Comparison of ENCODE assay signal across 8 cellular contexts in genomic region chr9:91162784-91163440, GRCh38.
DNase-seq lines count a peak whose midpoint lies in the region; ATAC-seq, FAIRE-seq and TF ChIP-seq lines count a peak whose summit lies in the region.

No MANE protein-coding gene starts in this region.

- H3K4me2 ChIP-seq in K562 (ENCODE audit: insufficient read depth, low read length), result peak overlapping the region; percentile 34

- H3K27me3 ChIP-seq in K562 (ENCODE audit: control insufficient read depth in 2 of 2, insufficient read depth in 2 of 2, low read length in 2 of 2), result no peaks in the 10 kb centered on the region

- no peaks in the 10 kb centered on the region for H3K79me2 ChIP-seq in K562 (ENCODE audit: control insufficient read depth, insufficient read depth, low read length)

- TF ChIP-seq CTCF in K562 (IDR thresholded peaks at IDR 0.05 in 2 of 3, conservative IDR thresholded peaks at IDR 0.05 in 1 of 3; ENCODE audit: insufficient read depth in 2 of 3, low read depth in 1 of 3, low read length in 3 of 3), result no peak

- H3K36me3 ChIP-seq in K562 (ENCODE audit: control insufficient read depth, insufficient read depth, low read length), result no peaks in the 10 kb centered on the region

- no peaks in the 10 kb centered on the region for H3K9me3 ChIP-seq in K562 (replicated peaks; ENCODE audit: control insufficient read depth, insufficient read depth, low read depth, low read length)

- peaks cover 33 to 38% of the 10 kb centered on the region in 2 experiments for H3K4me1 ChIP-seq in K562 (replicated peaks in 1 of 2; ENCODE audit: control insufficient read depth in 2 of 2, insufficient read depth in 2 of 2, low read length in 2 of 2)

- no peak for TF ChIP-seq EP300 in K562 (IDR thresholded peaks at IDR 0.05; ENCODE audit: low read length)

- H4K20me1 ChIP-seq in K562 (replicated peaks; ENCODE audit: control insufficient read depth, insufficient read depth, low read length), result no peaks in the 10 kb centered on the region

- 39% methylated on average over 14 of the region's 16 CpGs for WGBS in K562 (ENCODE audit: insufficient coverage, low coverage, missing lambda C conversion rate)

- DNase-seq in NK-92 treated with Interleukin-12 subunit alpha and Interleukin-12 subunit beta, amount 100 ng/mL, for 24 hours (lab: John Stamatoyannopoulos, UW), result peak; percentile 83
- DNase-seq in NK-92 (lab: John Stamatoyannopoulos, UW; ENCODE audit: unreplicated experiment), result no peak
- DNase-seq in NOMO-1 treated with DMSO at 0.1 percent for 48 hours (lab: John Stamatoyannopoulos, UW; ENCODE audit: unreplicated experiment), result peak; percentile 37
- peak; percentile 33 to 76 (median 44) for DNase-seq in K562 (ENCODE audit: extremely low read depth in 1 of 4, low spot score in 3 of 4)
- peak; percentile 27 for DNase-seq in midbrain (lab: John Stamatoyannopoulos, UW)
- DNase-seq in NCI-H1694 (lab: John Stamatoyannopoulos, UW), result no peak
- no peak for DNase-seq in NCI-H2107 treated with DMSO at 0.1 percent for 48 hours (lab: John Stamatoyannopoulos, UW; ENCODE audit: unreplicated experiment)

- in situ Hi-C loops in K562 (cut with MboI), result no loop called here

- BruUV-seq in K562 (replicated peaks; lab: Mats Ljungman, UMichigan), result no TSS peak

- H2AFZ ChIP-seq in K562 (ENCODE audit: low read depth, low read length), result peak overlapping the region; percentile 90

- no peak overlapping the region for H3K4me3 ChIP-seq in K562

- intact Hi-C loops in K562 (cut with micrococcal nuclease), result loop anchor here (10.0 kb wide), 1 partner anchor 262 kb away; the partner anchor contains the start of gene NFIL3

- H3K27ac ChIP-seq in K562 (ENCODE audit: extremely low read depth, low read depth, low read length), result peak overlapping the region; percentile 30; the same call in 2 of the 3 replicates

- POLR2A ChIA-PET in K562 (lab: Yijun Ruan, JAX), result no interaction called here

- CTCF ChIA-PET in K562 (lab: Yijun Ruan, JAX; ENCODE audit: low intra/inter-chr PET ratio), result no interaction called here

- TF ChIP-seq POLR2A in K562 (conservative IDR thresholded peaks at IDR 0.05), result no peak

- H3K9ac ChIP-seq in K562 (ENCODE audit: insufficient read depth in 1 of 2, low read depth in 2 of 2, low read length in 2 of 2), result peak overlapping the region in 1 of 2 experiments; percentile 77; a peak in 2 of 4 replicates

- no peak for TF ChIP-seq RAD21 in K562 (CRISPR knock-in tag; conservative IDR thresholded peaks at IDR 0.05 in 1 of 2, IDR thresholded peaks at IDR 0.05 in 1 of 2)

- ATAC-seq in HG02571 (IDR thresholded peaks at IDR 0.05; ENCODE audit: unreplicated experiment) (peak; percentile 58), K562 (peak; percentile 68)

- H3K9me1 ChIP-seq in K562 (ENCODE audit: control insufficient read depth, insufficient read depth, low read length), result no peaks in the 10 kb centered on the region

- peak; percentile 79 for FAIRE-seq in K562 (lab: Jason Lieb, UNC)

TF ChIP-seq in K562, 482 proteins besides CTCF, POLR2A, EP300 and RAD21 (continues in another document):
- TF ChIP-seq MAX (CRISPR knock-in tag; IDR thresholded peaks at IDR 0.05), result peak; percentile 77
- TF ChIP-seq EZH2 (IDR thresholded peaks at IDR 0.05; ENCODE audit: borderline replicate concordance, low read depth, low read length), result no peak
- 0 out of 2 replicates have a peak, but pooled peaks have one; percentile 29 for TF ChIP-seq ZBTB9 (CRISPR knock-in tag; IDR thresholded peaks at IDR 0.05)
- peak; percentile 54 for TF ChIP-seq ZFX (CRISPR knock-in tag; IDR thresholded peaks at IDR 0.05)
- no peak for TF ChIP-seq ZNF75A (CRISPR knock-in tag; IDR thresholded peaks at IDR 0.05)
- no peak for TF ChIP-seq ZNF184 (CRISPR knock-in tag; IDR thresholded peaks at IDR 0.05)
- TF ChIP-seq GABPA (tag; conservative IDR thresholded peaks at IDR 0.05; ENCODE audit: low read depth), result peak; percentile 56; the same call in 1 of the 2 replicates
- peak; percentile 86 for TF ChIP-seq EGR1 (conservative IDR thresholded peaks at IDR 0.05)
- no peak for TF ChIP-seq ZNF518B (CRISPR knock-in tag; IDR thresholded peaks at IDR 0.05)
- 0 out of 2 replicates have a peak, but pooled peaks have one; percentile 36 for TF ChIP-seq ZNF197 (CRISPR knock-in tag; IDR thresholded peaks at IDR 0.05; ENCODE audit: low read depth)
- peak; percentile 47; the same call in 1 of the 2 replicates for TF ChIP-seq ESRRA (IDR thresholded peaks at IDR 0.05; ENCODE audit: borderline replicate concordance, low read depth)
- 0 out of 2 replicates have a peak, but pooled peaks have one; percentile 36 for TF ChIP-seq ZBTB17 (CRISPR knock-in tag; IDR thresholded peaks at IDR 0.05)
- no peak for TF ChIP-seq NR2C2 (CRISPR knock-in tag; IDR thresholded peaks at IDR 0.05)
- TF ChIP-seq NR2C2 (tag; IDR thresholded peaks at IDR 0.05), result peak; percentile 50; the same call in 1 of the 2 replicates

Comparison
In these comparisons a context has a peak if more than half of its experiments do, and no peak if none do; other contexts are left out.
1. DNase-seq: peak in NK-92 treated with Interleukin-12 subunit alpha and Interleukin-12 subunit beta, amount 100 ng/mL, for 24 hours (single experiment), NOMO-1 treated with DMSO at 0.1 percent for 48 hours (single experiment), K562 (4 of 4) and midbrain (single experiment); none in NK-92 (single experiment), NCI-H1694 (single experiment) and NCI-H2107 treated with DMSO at 0.1 percent for 48 hours (single experiment).